In genomic region chr12:57462307-57463253, GRCh38 we compare ENCODE assay signal across 8 cellular contexts.
DNase-seq lines count a peak whose midpoint lies in the region; FAIRE-seq and TF ChIP-seq lines count a peak whose summit lies in the region.

No MANE protein-coding gene starts in this region.

- H3K36me3 ChIP-seq in neuron (ENCODE audit: insufficient read depth, low read length) = no peaks in the 10 kb centered on the region

- no peak for TF ChIP-seq POLR2A in H54 (IDR thresholded peaks at IDR 0.05; ENCODE audit: low read depth, low read length)

- POLR2A ChIA-PET in RWPE1 (lab: Yijun Ruan, JAX; ENCODE audit: low non-redundant PET) = no interaction called here

- FAIRE-seq in H54 (lab: Jason Lieb, UNC) = no peak

- H3K9me3 ChIP-seq in neuron (ENCODE audit: low read length) = no peaks in the 10 kb centered on the region

- CTCF ChIA-PET in RWPE1 (lab: Yijun Ruan, JAX) = interaction anchor here (0.6 to 1.8 kb wide), 15 partner anchors 10 to 1409 kb away, joined by 3 to 12 read pairs (median 4); no protein-coding TSS in a partner anchor

- H3K4me1 ChIP-seq in neuron (ENCODE audit: insufficient read depth, low read length) = peaks cover 26% of the 10 kb centered on the region

- H2AFZ ChIP-seq in neuron (ENCODE audit: low read depth, low read length) = no peak overlapping the region

- peak; percentile 95 for TF ChIP-seq CTCF in RWPE1 (conservative IDR thresholded peaks at IDR 0.05; ENCODE audit: low read depth)

- H3K4me3 ChIP-seq in neuron (ENCODE audit: low read length) = peak overlapping the region; percentile 52

- H3K27me3 ChIP-seq in neuron (ENCODE audit: insufficient read depth, low read length) = no peaks in the 10 kb centered on the region

- DNase-seq in GF-D8 (lab: John Stamatoyannopoulos, UW) (peak; percentile 68), H54 (ENCODE audit: insufficient read length, low spot score) (peak; percentile 95), LoVo (ENCODE audit: low spot score) (peak; percentile 95), RWPE1 (ENCODE audit: low spot score) (peak; percentile 94), foreskin melanocyte (peak; percentile 80), stromal cell of bone marrow (ENCODE audit: low read depth) (peak; percentile 70)
- DNase-seq in activated effector memory CD4-positive, alpha-beta T cell treated with anti-CD3 and anti-CD28 coated beads, Interleukin-2, amount 50 U/mL, for 16 hours = peak; percentile 95

- peak overlapping the region; percentile 97 for H3K27ac ChIP-seq in RWPE1

Comparison
In these comparisons a context has a peak if more than half of its experiments do, and no peak if none do; other contexts are left out.
1. Peak in every context shown above with its lines: DNase-seq, H3K4me3 ChIP-seq and H3K27ac ChIP-seq.